In genomic region chr5:98513378-98513777, GRCh38 we compare ENCODE assay signal across 2 cellular contexts.
A peak's percentile ranks its signal among the peaks of the same experiment; 100 is the strongest.
TF ChIP-seq lines count a peak whose summit lies in the region.

No MANE protein-coding gene starts in this region.

TF ChIP-seq in endothelial cell of umbilical vein, 7 proteins besides CTCF, POLR2A, EP300 and RAD21 (continued from another document):
- no peak for TF ChIP-seq EZH2 (IDR thresholded peaks at IDR 0.05; ENCODE audit: borderline replicate concordance, low read depth, low read length, severe bottlenecking)

TF ChIP-seq in neural cell, 6 proteins besides CTCF, POLR2A, EP300 and RAD21:
- TF ChIP-seq REST (IDR thresholded peaks at IDR 0.05; ENCODE audit: borderline replicate concordance): peak; percentile 69
- TF ChIP-seq POLR2AphosphoS5 (IDR thresholded peaks at IDR 0.05): peak; percentile 96
- TF ChIP-seq EZH2 (IDR thresholded peaks at IDR 0.05; ENCODE audit: borderline replicate concordance, insufficient read depth, low read length, poor library complexity, severe bottlenecking): no peak
- no peak for TF ChIP-seq MXI1 (conservative IDR thresholded peaks at IDR 0.05; ENCODE audit: poor library complexity, severe bottlenecking)
TF ChIP-seq in neural cell: peak in this region for 2.
